8 cellular contexts compared by ENCODE assay signal in the genomic region with DNA sequence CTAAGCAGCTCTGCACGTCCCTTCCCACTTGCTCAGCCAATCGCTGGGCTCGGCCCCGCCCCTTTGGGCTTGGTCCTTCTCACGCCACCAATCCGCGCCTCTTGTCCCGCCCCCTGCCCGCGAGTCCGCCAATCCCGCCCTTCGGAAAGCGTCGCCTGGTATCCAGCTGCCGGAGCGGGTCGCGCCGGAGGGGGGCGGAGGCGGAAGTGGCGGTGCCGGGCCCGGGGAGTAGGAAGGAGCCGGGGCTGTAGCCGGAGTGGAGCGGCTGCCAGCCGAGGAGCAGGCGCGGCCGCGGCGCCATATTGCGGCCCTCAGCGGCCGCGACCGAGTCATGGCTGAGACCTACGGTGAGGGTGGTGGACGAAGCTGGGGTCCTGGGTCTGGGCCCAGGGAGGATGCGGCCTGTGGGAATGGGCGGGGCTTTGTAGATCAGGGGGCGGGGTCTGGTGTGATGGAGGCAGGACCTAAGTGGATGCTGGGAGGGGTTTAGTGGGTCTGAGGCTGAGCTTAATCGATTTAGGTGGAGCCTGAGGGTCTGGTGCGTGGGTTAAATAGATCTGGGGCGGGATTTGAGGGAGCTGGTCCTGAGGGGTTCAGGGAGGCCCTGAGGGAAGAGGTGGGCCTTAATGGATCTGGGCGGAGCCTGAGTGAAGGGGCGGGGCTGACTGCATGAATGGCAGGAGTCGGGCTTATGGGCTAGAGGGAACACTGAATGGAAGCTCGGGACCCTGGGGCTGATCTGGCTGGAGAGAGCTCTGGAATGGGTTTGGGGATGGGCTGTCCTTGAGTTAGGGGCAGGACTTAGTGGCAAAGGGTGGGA. TPM values are rescaled to one million over a fixed set of nuclear protein-coding genes. Genes with fewer than 3 reads are reported as not detected.
DNase-seq lines count a peak whose midpoint lies in the region; ATAC-seq, FAIRE-seq and TF ChIP-seq lines count a peak whose summit lies in the region.

A gene with protein sequence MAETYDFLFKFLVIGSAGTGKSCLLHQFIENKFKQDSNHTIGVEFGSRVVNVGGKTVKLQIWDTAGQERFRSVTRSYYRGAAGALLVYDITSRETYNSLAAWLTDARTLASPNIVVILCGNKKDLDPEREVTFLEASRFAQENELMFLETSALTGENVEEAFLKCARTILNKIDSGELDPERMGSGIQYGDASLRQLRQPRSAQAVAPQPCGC (plus strand): TSS at position 203 of the 820 bp plus-strand sequence. CDS start 129 bp downstream, at position 332.

- 0 to 1% (median 0%) methylated on average over 48 to 51 of the region's 51 CpGs for WGBS in psoas muscle, 3 donors

- no peaks in the 10 kb centered on the region for H3K9me3 ChIP-seq in psoas muscle

- DNase-seq in NCI-H187 (lab: John Stamatoyannopoulos, UW): peak; percentile 99 to 100
- peak; percentile 100 for DNase-seq in T-helper 2 cell
- peak; percentile 100 for DNase-seq in left ventricle myocardium superior
- peak; percentile 100 for DNase-seq in psoas muscle
- peak; percentile 98 for DNase-seq in urothelium cell line (ENCODE audit: low spot score)

- peak; percentile 84 for FAIRE-seq in urothelium cell line (lab: Jason Lieb, UNC)

- ATAC-seq in GM18498 (IDR thresholded peaks at IDR 0.05; ENCODE audit: unreplicated experiment) (peak; percentile 67), HG02938 (IDR thresholded peaks at IDR 0.05; ENCODE audit: unreplicated experiment) (peak; percentile 50), left ventricle myocardium superior (peak; percentile 96), psoas muscle (peak; percentile 96 to 97 (median 96))

- no peak for TF ChIP-seq CTCF in psoas muscle (IDR thresholded peaks at IDR 0.05)

- intact Hi-C loops in left ventricle myocardium superior (cut with micrococcal nuclease) (no loop called here), psoas muscle (cut with DNase I) (loop anchor here in 1 of 2 donors (1.0 kb wide), 1 partner anchor 20 kb away; no protein-coding TSS in a partner anchor)

- H3K27ac ChIP-seq in angular gyrus (ENCODE audit: low read depth, low read length): peak within 1 kb of the TSS; percentile 96
- peak within 1 kb of the TSS; percentile 98 for H3K27ac ChIP-seq in psoas muscle

- H3K4me3 ChIP-seq in psoas muscle: peak within 1 kb of the TSS; percentile 85

- no peaks in the 10 kb centered on the region for H3K27me3 ChIP-seq in psoas muscle (ENCODE audit: insufficient read depth in 3 of 3, low read length in 2 of 3)

- no peaks in the 10 kb centered on the region for H3K36me3 ChIP-seq in psoas muscle (ENCODE audit: insufficient read depth in 1 of 2, low read depth in 1 of 2)

- peaks cover 12% of the 10 kb centered on the region for H3K4me1 ChIP-seq in psoas muscle

RNA-seq across cellular contexts. Expression of the gene that starts here (rescaled TPM):
- total RNA-seq in left ventricle myocardium superior (10.1 TPM), psoas muscle (10 to 100 TPM in 3 of 4 donors, 1 to 10 TPM in 1; 8.2 to 14.5 (median 13.9) TPM)
- polyA plus RNA-seq in psoas muscle: 10 to 100 TPM; 19.2 to 28.7 (median 23.4) TPM

Comparison
In these comparisons a context has a peak if more than half of its experiments do, and no peak if none do; other contexts are left out.
1. Peak in every context shown above with its lines: DNase-seq, ATAC-seq, H3K4me3 ChIP-seq and H3K27ac ChIP-seq.